Comparison of ENCODE assay signal across 9 cellular contexts in the genomic region with DNA sequence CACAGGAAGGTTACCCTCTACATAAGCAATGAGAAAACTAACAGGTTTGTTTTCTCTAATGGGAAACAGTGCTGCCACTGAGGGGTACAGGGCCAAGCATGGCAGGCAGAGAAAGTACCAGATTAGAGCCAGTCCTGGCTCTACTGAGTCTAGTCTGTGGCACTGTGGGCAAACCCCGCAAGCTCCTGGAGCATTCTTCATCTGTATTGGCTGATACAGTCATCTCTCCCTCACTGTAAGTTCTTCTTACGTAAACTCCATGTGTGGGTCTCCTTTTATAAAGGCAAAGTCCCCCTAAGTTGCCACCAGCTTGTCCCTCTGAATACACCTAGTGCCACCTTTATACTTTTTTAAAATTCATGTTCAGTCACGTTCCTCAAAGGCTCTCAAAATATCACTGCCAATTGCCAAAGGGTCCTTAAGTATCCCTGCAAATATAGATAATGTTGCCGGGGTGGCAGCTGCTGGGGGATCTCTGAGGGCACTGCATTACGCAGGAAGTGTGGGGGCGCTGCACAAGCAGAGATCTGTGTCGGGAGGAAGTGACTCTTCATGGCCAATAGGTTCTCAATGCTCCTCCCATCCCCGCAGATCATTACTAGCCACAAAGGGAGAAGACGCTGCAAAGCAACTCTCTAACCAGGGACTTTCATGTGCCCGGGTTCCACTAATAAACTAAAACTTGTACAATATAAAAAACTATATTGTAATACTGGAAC. TPM values are rescaled to one million over a fixed set of nuclear protein-coding genes. Genes with fewer than 3 reads are reported as not detected.
DNase-seq lines count a peak whose midpoint lies in the region; ATAC-seq and TF ChIP-seq lines count a peak whose summit lies in the region.
"Had no signal": no experiment of that assay in that cellular context is flagged by ENCODE, and none has a peak within 500 bp of the region (broad histone marks: within the 10 kb centered on the region; RNA-seq: fewer than 3 reads in every experiment).

No MANE protein-coding gene starts in this region.

- intact Hi-C loops in IMR-90 (cut with micrococcal nuclease) = no loop called here
- intact Hi-C loops in sigmoid colon (cut with DNase I) = no loop called here

- H4K8ac ChIP-seq in IMR-90 (ENCODE audit: low read depth in 2 of 2, low read length in 2 of 2) = peak overlapping the region; percentile 79 to 91

- TF ChIP-seq CTCF in IMR-90 (conservative IDR thresholded peaks at IDR 0.05; ENCODE audit: low read depth, low read length) (no peak), mesothelial cell of epicardium (IDR thresholded peaks at IDR 0.05; ENCODE audit: unreplicated experiment) (no peak), sigmoid colon (IDR thresholded peaks at IDR 0.05) (no peak)

- peak overlapping the region; percentile 96 for H2BK5ac ChIP-seq in IMR-90 (ENCODE audit: low read depth, low read length, poor library complexity, severe bottlenecking)

- no peak overlapping the region for H3K4me3 Mint-ChIP-seq in mesothelial cell of epicardium

- 88% methylated on average over 2 of the region's 10 CpGs; no CpG with 5 or more reads in 1 of the 2 experiments for WGBS in IMR-90 (ENCODE audit: extremely low coverage in 2 of 2, insufficient read length in 1 of 2), 2 experiments
- 50% methylated on average over 10 of the region's 10 CpGs for WGBS in thymus
- WGBS in sigmoid colon, 2 donors = 60 to 83% methylated on average over 10 of the region's 10 CpGs

- peaks cover 21 to 73% of the 10 kb centered on the region in 2 experiments for H3K79me1 ChIP-seq in IMR-90 (ENCODE audit: low read depth in 1 of 2, low read length in 2 of 2)

- H3K56ac ChIP-seq in IMR-90 (ENCODE audit: extremely low read depth, insufficient read depth, low read length) = peak overlapping the region; percentile 63

- peak; percentile 51 for ATAC-seq in GM19452 (IDR thresholded peaks at IDR 0.05; ENCODE audit: unreplicated experiment)
- ATAC-seq in IMR-90 (ENCODE audit: low read depth) = no peak

- peak overlapping the region; percentile 84 for H2BK120ac ChIP-seq in IMR-90 (ENCODE audit: low read depth, low read length)

- H3K27ac ChIP-seq in IMR-90 (ENCODE audit: insufficient read depth, low read length) = peak overlapping the region; percentile 76
- H3K27ac ChIP-seq in thymus (ENCODE audit: low read depth) = peak overlapping the region; percentile 87
- H3K27ac ChIP-seq in sigmoid colon = peak overlapping the region in 1 of 4 donors; percentile 38
- H3K27ac ChIP-seq: parathyroid adenoma had no signal

- H3K18ac ChIP-seq in IMR-90 (ENCODE audit: low read depth, low read length) = peak overlapping the region; percentile 90

- peak overlapping the region; percentile 96 for H2AK5ac ChIP-seq in IMR-90 (ENCODE audit: low read depth, low read length)

- peak overlapping the region; percentile 86 for H2BK20ac ChIP-seq in IMR-90 (ENCODE audit: low read depth, low read length)

- H3K27ac Mint-ChIP-seq in mesothelial cell of epicardium = peak overlapping the region; percentile 34

- H3K14ac ChIP-seq in IMR-90 (replicated peaks; ENCODE audit: low read depth, low read length) = peak overlapping the region; percentile 76

- H2BK15ac ChIP-seq in IMR-90 (ENCODE audit: low read depth, low read length) = peak overlapping the region; percentile 84; the same call in 2 of the 3 replicates

- no peaks in the 10 kb centered on the region for H3K9me3 Mint-ChIP-seq in mesothelial cell of epicardium

- POLR2A ChIA-PET in IMR-90 (lab: Charles Lee; ENCODE audit: unreplicated experiment) = no interaction called here

- H3K36me3 Mint-ChIP-seq in mesothelial cell of epicardium = peaks cover 6% of the 10 kb centered on the region

- H3K27me3 ChIP-seq in IMR-90 (ENCODE audit: control insufficient read depth, insufficient read depth, low read length) = no peaks in the 10 kb centered on the region
- H3K27me3 ChIP-seq in thymus (ENCODE audit: control insufficient read depth, insufficient read depth) = no peaks in the 10 kb centered on the region
- H3K27me3 ChIP-seq in sigmoid colon = no peaks in the 10 kb centered on the region

- no peak overlapping the region for H3K4me2 ChIP-seq in IMR-90 (ENCODE audit: low read depth, low read length)

- H4K91ac ChIP-seq in IMR-90 (ENCODE audit: insufficient read depth, low read depth, low read length) = peak overlapping the region; percentile 92

- H3K9ac ChIP-seq in IMR-90 (ENCODE audit: low read depth, low read length) = peak overlapping the region; percentile 14; the same call in 1 of the 2 replicates
- H3K9ac ChIP-seq: parathyroid adenoma had no signal

- TF ChIP-seq POLR2A in IMR-90 (IDR thresholded peaks at IDR 0.05; ENCODE audit: low read depth, low read length) (no peak), sigmoid colon (IDR thresholded peaks at IDR 0.05) (no peak)

- H2AK9ac ChIP-seq in IMR-90 (replicated peaks; ENCODE audit: low read depth, low read length, poor library complexity) = peak overlapping the region; percentile 46

- H3K4ac ChIP-seq in IMR-90 (ENCODE audit: low read depth, low read length) = peak overlapping the region; percentile 90

- in situ Hi-C loops in IMR-90 (cut with MboI; ENCODE audit: low sequenced_read_pairs) = no loop called here

- no peaks in the 10 kb centered on the region for H3K27me3 Mint-ChIP-seq in mesothelial cell of epicardium (ENCODE audit: low read depth)

- peaks cover 53% of the 10 kb centered on the region for H4K20me1 ChIP-seq in IMR-90 (ENCODE audit: insufficient read depth, low read length)

- dilution Hi-C loops in IMR-90 (cut with HindIII; ENCODE audit: low sequenced_read_pairs, unreplicated experiment) = no loop called here

- peaks cover 30% of the 10 kb centered on the region for H3K9me1 ChIP-seq in IMR-90 (ENCODE audit: insufficient read depth, low read length)

- peak overlapping the region; percentile 28; the same call in 1 of the 2 replicates for H3K23ac ChIP-seq in IMR-90 (ENCODE audit: low read depth, low read length)

- BruUV-seq in IMR-90 (replicated peaks; lab: Mats Ljungman, UMichigan) = no TSS peak

- DNase-seq in IMR-90 = no peak
- DNase-seq in activated CD8-positive, alpha-beta memory T cell treated with anti-CD3 and anti-CD28 coated beads for 1 hour (ENCODE audit: extremely low read depth in 1 of 2, low read depth in 1 of 2) = peak; percentile 52 to 57
- no peak for DNase-seq in mesothelial cell of epicardium (ENCODE audit: low spot score in 2 of 2, unreplicated experiment in 2 of 2)
- DNase-seq in iPS-NIHi11 (ENCODE audit: low spot score) = no peak
- DNase-seq in sigmoid colon = no peak
- no peak for DNase-seq in NCI-H1694 (lab: John Stamatoyannopoulos, UW)

- TF ChIP-seq RAD21 in IMR-90 (IDR thresholded peaks at IDR 0.05; ENCODE audit: low read length) = no peak

- peaks cover 19% of the 10 kb centered on the region for H3K36me3 ChIP-seq in IMR-90 (ENCODE audit: control insufficient read depth, insufficient read depth, low read length)
- peaks cover 12% of the 10 kb centered on the region for H3K36me3 ChIP-seq in thymus (ENCODE audit: control insufficient read depth, insufficient read depth)
- no peaks in the 10 kb centered on the region for H3K36me3 ChIP-seq in sigmoid colon

- peak overlapping the region; percentile 86 for H4K5ac ChIP-seq in IMR-90 (ENCODE audit: low read depth, low read length)

- H3K4me1 ChIP-seq in IMR-90 (ENCODE audit: control insufficient read depth, insufficient read depth, low read length) (peaks cover 47% of the 10 kb centered on the region), thymus (ENCODE audit: control insufficient read depth, insufficient read depth, low read length) (peaks cover 15% of the 10 kb centered on the region), sigmoid colon (peaks cover 0 to 38% (median 9%) of the 10 kb centered on the region in 4 donors)

- no peak for TF ChIP-seq EP300 in sigmoid colon (IDR thresholded peaks at IDR 0.05)

- H2AFZ ChIP-seq in IMR-90 (replicated peaks; ENCODE audit: low read length, poor library complexity) = no peak overlapping the region
- H2AFZ ChIP-seq: parathyroid adenoma had no signal

- CTCF ChIA-PET in IMR-90 (lab: Yijun Ruan, JAX) = interaction anchor here (1.4 kb wide), 1 partner anchor 10 kb away, joined by 3 read pairs; no protein-coding TSS in a partner anchor

- H3K9me3 ChIP-seq in IMR-90 (ENCODE audit: control insufficient read depth, insufficient read depth, low read length) (no peaks in the 10 kb centered on the region), thymus (ENCODE audit: control insufficient read depth) (no peaks in the 10 kb centered on the region), sigmoid colon (no peaks in the 10 kb centered on the region)

- H3K4me3 ChIP-seq in IMR-90 (ENCODE audit: insufficient read depth, low read depth, low read length) = no peak overlapping the region
- H3K4me3 ChIP-seq in thymus (ENCODE audit: low read length) = peak overlapping the region; percentile 1
- H3K4me3 ChIP-seq in sigmoid colon = no peak overlapping the region

- peaks cover 31% of the 10 kb centered on the region for H3K4me1 Mint-ChIP-seq in mesothelial cell of epicardium

TF ChIP-seq in IMR-90, 13 proteins besides CTCF, POLR2A, EP300 and RAD21:
- TF ChIP-seq MXI1 (IDR thresholded peaks at IDR 0.05; ENCODE audit: borderline replicate concordance, low read depth, low read length) = no peak
- TF ChIP-seq FOS (IDR thresholded peaks at IDR 0.05; ENCODE audit: low read depth, low read length) = no peak
TF ChIP-seq in IMR-90: peak in this region for 0.

RNA-seq across cellular contexts. Expression of gene XPO6, which starts 18.8 kb away (rescaled TPM):
- total RNA-seq in IMR-90 (2012; rRNA removed) (103 and 108 TPM in 2 replicates), mesothelial cell of epicardium (111 to 118 TPM (median 115 TPM) in 3 replicates), sigmoid colon (10 to 100 TPM; 48.9 to 85.5 (median 57.0) TPM)
- polyA plus RNA-seq in IMR-90 (2012; rRNA removed) (184 and 202 TPM in 2 replicates), thymus (161 TPM), sigmoid colon (100 to 1,000 TPM in 1 of 3 donors, 10 to 100 TPM in 2; 40.2 to 101 (median 41.2) TPM)
- 213 and 433 TPM in 2 replicates for polyA plus RNA-seq in IMR-90 (2012; cell fraction: cytosol; rRNA removed)
- 272 and 467 TPM in 2 replicates for polyA plus RNA-seq in IMR-90 (2012; cell fraction: nucleus; rRNA removed; ENCODE audit: low replicate concordance)

Comparison
In these comparisons a context has a peak if more than half of its experiments do, and no peak if none do; other contexts are left out.
1. DNase-seq: peak in activated CD8-positive, alpha-beta memory T cell treated with anti-CD3 and anti-CD28 coated beads for 1 hour (2 of 2); none in IMR-90 (single experiment), mesothelial cell of epicardium (0 of 2), iPS-NIHi11 (single experiment), sigmoid colon (single experiment) and NCI-H1694 (single experiment).